Comparison of ENCODE assay signal across 17 cellular contexts in the genomic region with DNA sequence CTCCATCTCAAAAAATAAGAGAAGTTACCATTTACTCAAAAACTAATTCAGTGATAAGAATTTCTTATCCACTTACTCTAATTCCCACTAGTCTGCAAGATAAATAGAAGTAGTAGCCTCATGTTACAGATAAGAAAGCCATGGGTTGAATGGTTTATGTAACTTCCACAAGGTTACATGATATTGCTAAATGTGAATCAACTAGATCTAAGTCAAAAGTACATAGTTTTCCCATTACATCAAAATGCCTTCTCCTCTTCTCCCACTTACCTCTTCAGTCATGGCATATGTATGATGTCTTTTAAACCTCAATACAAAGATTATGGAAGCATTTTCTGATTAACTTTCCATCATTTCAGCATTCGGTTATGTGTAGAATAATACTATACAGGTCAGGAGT.
DNase-seq lines count a peak whose midpoint lies in the region; ATAC-seq and TF ChIP-seq lines count a peak whose summit lies in the region.
"Had no signal": no experiment of that assay in that cellular context is flagged by ENCODE, and none has a peak within 500 bp of the region (broad histone marks: within the 10 kb centered on the region; RNA-seq: fewer than 3 reads in every experiment).

No MANE protein-coding gene starts in this region.

- CTCF ChIA-PET in AG04449 (lab: Yijun Ruan, JAX): no interaction called here

- DNase-seq in AG04449 (ENCODE audit: low read depth, low spot score): peak; percentile 16
- DNase-seq in HCEC 1CT: peak; percentile 38
- DNase-seq in amniotic epithelial cell (ENCODE audit: low read depth): peak; percentile 99
- peak; percentile 72 for DNase-seq in fibroblast of the aortic adventitia (ENCODE audit: low read depth)
- DNase-seq in mucosa of gallbladder (ENCODE audit: low spot score): no peak
- no peak for DNase-seq in left colon
- DNase-seq in NCI-H1436 (lab: John Stamatoyannopoulos, UW): no peak
- DNase-seq in NCI-H1092 treated with DMSO at 0.1 percent for 48 hours (lab: John Stamatoyannopoulos, UW): no peak
- DNase-seq: Calu3; CD4-positive, CD25-positive, alpha-beta regulatory T cell; DND-41; H7; NCI-H146; NCI-H2227 treated with DMSO at 0.1 percent for 48 hours; NCI-H69; NK-92 treated with Interleukin-12 subunit alpha and Interleukin-12 subunit beta, amount 100 ng/mL, for 24 hours had no signal

- H3K4me3 ChIP-seq in AG04449 (ENCODE audit: low read depth, low read length) (no peak overlapping the region), fibroblast of the aortic adventitia (ENCODE audit: low read depth, low read length) (no peak overlapping the region)
- H3K4me3 ChIP-seq: SJSA1 had no signal

- POLR2A ChIA-PET in AG04449 (lab: Yijun Ruan, JAX): no interaction called here

- intact Hi-C loops in left colon (cut with DNase I, micrococcal nuclease): no loop called here

- TF ChIP-seq CTCF in AG04449 (IDR thresholded peaks at IDR 0.05; ENCODE audit: insufficient read depth, low read length, missing control alignments) (no peak), fibroblast of the aortic adventitia (IDR thresholded peaks at IDR 0.05; ENCODE audit: insufficient read depth, low read length) (no peak)

- ATAC-seq in left colon: no peak

Comparison
In these comparisons a context has a peak if more than half of its experiments do, and no peak if none do; other contexts are left out.
1. DNase-seq: peak in AG04449 (single experiment), HCEC 1CT (single experiment), amniotic epithelial cell (single experiment) and fibroblast of the aortic adventitia (single experiment); none in mucosa of gallbladder (single experiment), left colon (0 of 2), NCI-H1436 (single experiment) and NCI-H1092 treated with DMSO at 0.1 percent for 48 hours (single experiment).